ENCODE assay signal across 30 cellular contexts in genomic region chr11:102568851-102569250, GRCh38. TPM values are rescaled to one million over a fixed set of nuclear protein-coding genes. Genes with fewer than 3 reads are reported as not detected.
DNase-seq lines count a peak whose midpoint lies in the region; ATAC-seq, FAIRE-seq and TF ChIP-seq lines count a peak whose summit lies in the region.
"Had no signal": no experiment of that assay in that cellular context is flagged by ENCODE, and none has a peak within 500 bp of the region (broad histone marks: within the 10 kb centered on the region; RNA-seq: fewer than 3 reads in every experiment).

No MANE protein-coding gene starts in this region.

- WGBS in K562 (ENCODE audit: insufficient coverage, low coverage, missing lambda C conversion rate) = 0% methylated on average over 3 of the region's 3 CpGs

- H3K9me3 ChIP-seq in right atrium auricular region (no peaks in the 10 kb centered on the region), K562 (replicated peaks; ENCODE audit: control insufficient read depth, insufficient read depth, low read depth, low read length) (no peaks in the 10 kb centered on the region; the same call in 1 of the 2 replicates)
- H3K9me3 ChIP-seq: BE2C had no signal

- BruUV-seq in K562 (replicated peaks; lab: Mats Ljungman, UMichigan) = no TSS peak

- H3K27ac ChIP-seq in right atrium auricular region (no peak overlapping the region), K562 (ENCODE audit: extremely low read depth, low read depth, low read length) (no peak overlapping the region)
- H3K27ac ChIP-seq: 22Rv1, BLaER1 had no signal

- H3K79me2 ChIP-seq in K562 (ENCODE audit: control insufficient read depth, insufficient read depth, low read length) = no peaks in the 10 kb centered on the region

- peak; percentile 53 for DNase-seq in Right ventricle myocardium inferior (ENCODE audit: missing footprints)
- no peak for DNase-seq in right atrium auricular region (ENCODE audit: low spot score)
- DNase-seq in K562 (ENCODE audit: extremely low read depth in 1 of 4, low spot score in 3 of 4) = no peak
- no peak for DNase-seq in mesenteric fat pad (ENCODE audit: low spot score)
- DNase-seq: ACHN; BE2C; C1 segment of cervical spinal cord; CD4-positive, alpha-beta memory T cell; CD4-positive, CD25-positive, alpha-beta regulatory T cell; CD8-positive, alpha-beta memory T cell; COR-L47; DMS 273 treated with DMSO at 0.1 percent for 48 hours; DMS153; DMS53; DMS79; DND-41; EL; GDM1 had no signal

- in situ Hi-C loops in K562 (cut with MboI) = no loop called here

- H3K4me3 ChIP-seq in right atrium auricular region (no peak overlapping the region), K562 (no peak overlapping the region)
- H3K4me3 ChIP-seq: BLaER1, GM12878 had no signal

- TF ChIP-seq CTCF in right atrium auricular region (IDR thresholded peaks at IDR 0.05) (no peak), K562 (IDR thresholded peaks at IDR 0.05 in 2 of 3, conservative IDR thresholded peaks at IDR 0.05 in 1 of 3; ENCODE audit: insufficient read depth in 2 of 3, low read depth in 1 of 3, low read length in 3 of 3) (no peak)

- H3K4me1 ChIP-seq in right atrium auricular region = no peaks in the 10 kb centered on the region
- H3K4me1 ChIP-seq in K562 (replicated peaks in 1 of 2; ENCODE audit: control insufficient read depth in 2 of 2, insufficient read depth in 2 of 2, low read length in 2 of 2) = no peaks in the 10 kb centered on the region; a peak in 2 of 5 replicates
- H3K4me1 ChIP-seq: BE2C had no signal

- POLR2A ChIA-PET in K562 (lab: Yijun Ruan, JAX) = no interaction called here

- ATAC-seq in Right ventricle myocardium inferior (no peak), K562 (no peak), HG03520 (IDR thresholded peaks at IDR 0.05; ENCODE audit: unreplicated experiment) (no peak)
- ATAC-seq: GM12878 had no signal

- H3K9ac ChIP-seq in K562 (ENCODE audit: insufficient read depth in 1 of 2, low read depth in 2 of 2, low read length in 2 of 2) = no peak overlapping the region
- H3K9ac ChIP-seq: BLaER1 had no signal

- H3K36me3 ChIP-seq in right atrium auricular region = no peaks in the 10 kb centered on the region
- no peaks in the 10 kb centered on the region for H3K36me3 ChIP-seq in K562 (ENCODE audit: control insufficient read depth, insufficient read depth, low read length)
- H3K36me3 ChIP-seq: BE2C had no signal

- TF ChIP-seq POLR2A in K562 (conservative IDR thresholded peaks at IDR 0.05) = no peak

- H3K27me3 ChIP-seq in right atrium auricular region (no peaks in the 10 kb centered on the region), K562 (ENCODE audit: control insufficient read depth in 2 of 2, insufficient read depth in 2 of 2, low read length in 2 of 2) (no peaks in the 10 kb centered on the region)
- H3K27me3 ChIP-seq: BE2C, BLaER1 had no signal

- TF ChIP-seq EP300 in K562 (IDR thresholded peaks at IDR 0.05; ENCODE audit: low read length) = no peak

- no peaks in the 10 kb centered on the region for H4K20me1 ChIP-seq in K562 (replicated peaks; ENCODE audit: control insufficient read depth, insufficient read depth, low read length)
- H4K20me1 ChIP-seq: BLaER1 had no signal

- no peak overlapping the region for H3K4me2 ChIP-seq in K562 (ENCODE audit: insufficient read depth, low read length)
- H3K4me2 ChIP-seq: BLaER1 had no signal

- no peak for FAIRE-seq in K562 (lab: Jason Lieb, UNC)
- FAIRE-seq: GM12878, GM12892, GM18507 had no signal

- H3K9me1 ChIP-seq in K562 (ENCODE audit: control insufficient read depth, insufficient read depth, low read length) = no peaks in the 10 kb centered on the region

- TF ChIP-seq RAD21 in K562 (CRISPR knock-in tag; conservative IDR thresholded peaks at IDR 0.05 in 1 of 2, IDR thresholded peaks at IDR 0.05 in 1 of 2) = no peak

- CTCF ChIA-PET in K562 (lab: Yijun Ruan, JAX; ENCODE audit: low intra/inter-chr PET ratio) = no interaction called here

- intact Hi-C loops in Right ventricle myocardium inferior (cut with DNase I) (no loop called here), K562 (cut with micrococcal nuclease) (no loop called here)

- no peak overlapping the region for H2AFZ ChIP-seq in K562 (ENCODE audit: low read depth, low read length)

TF ChIP-seq in K562, 482 proteins besides CTCF, POLR2A, EP300 and RAD21:
- TF ChIP-seq MEF2D (tag; conservative IDR thresholded peaks at IDR 0.05; ENCODE audit: low read depth) = no peak
- TF ChIP-seq MAFF (IDR thresholded peaks at IDR 0.05; ENCODE audit: low read length) = no peak
- no peak for TF ChIP-seq ZNF717 (CRISPR knock-in tag; IDR thresholded peaks at IDR 0.05)
- peak; percentile 20 for TF ChIP-seq ZFP36 (IDR thresholded peaks at IDR 0.05; ENCODE audit: low read depth, low read length, partially characterized antibody)
- no peak for TF ChIP-seq THRB (CRISPR knock-in tag; conservative IDR thresholded peaks at IDR 0.05)
- TF ChIP-seq ZBTB9 (CRISPR knock-in tag; IDR thresholded peaks at IDR 0.05) = no peak
- no peak for TF ChIP-seq ZNF830 (CRISPR knock-in tag; IDR thresholded peaks at IDR 0.05)

RNA-seq across cellular contexts. Expression of gene MMP7, which starts 38.3 kb away (rescaled TPM):
- total RNA-seq in Right ventricle myocardium inferior = not detected
- total RNA-seq in right atrium auricular region = not detected
- not detected in 2 replicates for total RNA-seq in K562 (2011; cell fraction: chromatin; rRNA removed; ENCODE audit: low replicate concordance)
- total RNA-seq in K562 (2011; cell fraction: nucleolus; rRNA removed) = not detected in 2 replicates
- not detected in 2 replicates for total RNA-seq in K562 (2011; cell fraction: nucleoplasm; rRNA removed)
- total RNA-seq in K562 (2014; rRNA removed) = not detected in 2 replicates
- total RNA-seq in K562 (2014; rRNA removed; fragmentation: Illumina TruSeq; extraction: Trizol) = not detected in 2 replicates
- not detected in 2 replicates for total RNA-seq in K562 (2015; rRNA removed; fragmentation: Illumina TruSeq; extraction: Trizol)
- 0.13 and 0.31 TPM in 2 replicates for total RNA-seq in K562 (2021)
- polyA plus RNA-seq in K562 (2011; rRNA removed) = not detected in 2 replicates
- polyA plus RNA-seq in K562 (2011; cell fraction: cytosol; rRNA removed) = not detected in 2 replicates
- not detected in 2 replicates for polyA plus RNA-seq in K562 (2011; cell fraction: nucleus; rRNA removed)
- polyA plus RNA-seq in K562 (2012) = not detected in 2 replicates
- not detected in 2 replicates for polyA plus RNA-seq in K562 (2014; fragmentation: Illumina TruSeq; extraction: Trizol)
- not detected for polyA plus RNA-seq in K562 (2014; fragmentation: Nextera tagmentation; extraction: Ambion mirVana)
- not detected in 2 replicates for polyA plus RNA-seq in K562 (2014; rRNA removed)
- not detected in 2 replicates for polyA minus RNA-seq in K562 (2011; rRNA and poly(A)+ RNA removed)
- polyA minus RNA-seq in K562 (2011; cell fraction: cytosol; rRNA and poly(A)+ RNA removed) = not detected in 2 replicates
- polyA minus RNA-seq in K562 (2011; cell fraction: nucleus; rRNA and poly(A)+ RNA removed) = not detected in 2 replicates
- 2.5 TPM for total RNA-seq in mesenteric fat pad
- total RNA-seq: CD4-positive, alpha-beta memory T cell; CD4-positive, CD25-positive, alpha-beta regulatory T cell; CD8-positive, alpha-beta memory T cell; G401 had no signal
- polyA plus RNA-seq: AG04450; CD14-positive monocyte; CD4-positive, alpha-beta memory T cell; CD8-positive, alpha-beta memory T cell had no signal

RNA-seq across cellular contexts. Expression of gene MMP20, which starts 56.3 kb away (rescaled TPM):
- total RNA-seq in Right ventricle myocardium inferior = not detected
- not detected for total RNA-seq in right atrium auricular region
- total RNA-seq in K562 (2011; cell fraction: chromatin; rRNA removed; ENCODE audit: low replicate concordance) = not detected in 2 replicates
- not detected in 2 replicates for total RNA-seq in K562 (2011; cell fraction: nucleolus; rRNA removed)
- total RNA-seq in K562 (2011; cell fraction: nucleoplasm; rRNA removed) = not detected in 2 replicates
- not detected in 2 replicates for total RNA-seq in K562 (2014; rRNA removed)
- not detected in 2 replicates for total RNA-seq in K562 (2014; rRNA removed; fragmentation: Illumina TruSeq; extraction: Trizol)
- not detected in 2 replicates for total RNA-seq in K562 (2015; rRNA removed; fragmentation: Illumina TruSeq; extraction: Trizol)
- total RNA-seq in K562 (2021) = not detected in 2 replicates
- polyA plus RNA-seq in K562 (2011; rRNA removed) = not detected in 2 replicates
- not detected in 2 replicates for polyA plus RNA-seq in K562 (2011; cell fraction: cytosol; rRNA removed)
- polyA plus RNA-seq in K562 (2011; cell fraction: nucleus; rRNA removed) = not detected in 2 replicates
- polyA plus RNA-seq in K562 (2012) = not detected in 2 replicates
- not detected in 2 replicates for polyA plus RNA-seq in K562 (2014; fragmentation: Illumina TruSeq; extraction: Trizol)
- not detected for polyA plus RNA-seq in K562 (2014; fragmentation: Nextera tagmentation; extraction: Ambion mirVana)
- not detected in 2 replicates for polyA plus RNA-seq in K562 (2014; rRNA removed)
- polyA minus RNA-seq in K562 (2011; rRNA and poly(A)+ RNA removed) = not detected in 2 replicates
- polyA minus RNA-seq in K562 (2011; cell fraction: cytosol; rRNA and poly(A)+ RNA removed) = not detected in 2 replicates
- not detected in 2 replicates for polyA minus RNA-seq in K562 (2011; cell fraction: nucleus; rRNA and poly(A)+ RNA removed)
- not detected for total RNA-seq in mesenteric fat pad
- total RNA-seq: A172; A673; CD4-positive, alpha-beta memory T cell; CD4-positive, CD25-positive, alpha-beta regulatory T cell; CD8-positive, alpha-beta memory T cell; Daoy; G401 had no signal
- polyA plus RNA-seq: AG04450; CD14-positive monocyte; CD4-positive, alpha-beta memory T cell; CD4-positive, CD25-positive, alpha-beta regulatory T cell; CD8-positive, alpha-beta memory T cell had no signal
